33 cellular contexts compared by ENCODE assay signal in genomic region chr2:180670302-180671003, GRCh38.
"Had no signal": no experiment of that assay in that cellular context is flagged by ENCODE, and none has a peak within 500 bp of the region (broad histone marks: within the 10 kb centered on the region; RNA-seq: fewer than 3 reads in every experiment).

No MANE protein-coding gene starts in this region.

- H3K27ac Mint-ChIP-seq: activated CD4-positive, alpha-beta memory T cell treated with anti-CD3 and anti-CD28 coated beads for 36 hours; activated CD4-positive, alpha-beta T cell treated with anti-CD3 and anti-CD28 coated beads, Interleukin-2, amount 10 ng/mL, durations not matched to agents 24 days and 14 days; activated naive CD4-positive, alpha-beta T cell treated with anti-CD3 and anti-CD28 coated beads for 36 hours; activated naive CD8-positive, alpha-beta T cell treated with anti-CD3 and anti-CD28 coated beads for 36 hours; activated T-helper 1 cell treated with anti-CD3 and anti-CD28 coated beads, Interleukin-12 subunit alpha, Interleukin-12 subunit beta, Interleukin-2, Interleukin-4 antibody, amounts not matched to agents 30 ng/mL and 10 ng/mL and 1 ng/mL, durations not matched to agents 14 hours and 24 hours and 36 hours; mesothelial cell of epicardium; nephron progenitor cell; stimulated activated effector memory CD8-positive, alpha-beta T cell treated with anti-CD3 and anti-CD28 coated beads, Interleukin-12 subunit alpha, Interleukin-12 subunit beta, amount 100 ng/mL, for 72 hours; stimulated activated naive CD8-positive, alpha-beta T cell treated with anti-CD3 and anti-CD28 coated beads, Interleukin-15, Interleukin-2, amounts not matched to agents 100 ng/mL and 50 ng/mL, for 24 hours had no signal

- H3K9me3 ChIP-seq: adrenal gland, body of pancreas, heart right ventricle, neutrophil, right lobe of liver, thoracic aorta, uterus had no signal

- H3K9me3 Mint-ChIP-seq: activated CD4-positive, alpha-beta memory T cell treated with anti-CD3 and anti-CD28 coated beads for 36 hours; activated CD4-positive, alpha-beta T cell treated with anti-CD3 and anti-CD28 coated beads, Interleukin-2, amount 10 ng/mL, durations not matched to agents 24 days and 14 days; activated naive CD4-positive, alpha-beta T cell treated with anti-CD3 and anti-CD28 coated beads for 36 hours; activated naive CD8-positive, alpha-beta T cell treated with anti-CD3 and anti-CD28 coated beads for 36 hours; activated T-helper 1 cell treated with anti-CD3 and anti-CD28 coated beads, Interleukin-12 subunit alpha, Interleukin-12 subunit beta, Interleukin-2, Interleukin-4 antibody, amounts not matched to agents 30 ng/mL and 10 ng/mL and 1 ng/mL, durations not matched to agents 14 hours and 24 hours and 36 hours; nephron progenitor cell; stimulated activated effector memory CD8-positive, alpha-beta T cell treated with anti-CD3 and anti-CD28 coated beads, Interleukin-12 subunit alpha, Interleukin-12 subunit beta, amount 100 ng/mL, for 72 hours; stimulated activated naive CD8-positive, alpha-beta T cell treated with anti-CD3 and anti-CD28 coated beads, Interleukin-15, Interleukin-2, amounts not matched to agents 100 ng/mL and 50 ng/mL, for 24 hours had no signal

- H3K36me3 ChIP-seq: adrenal gland, heart right ventricle, neutrophil, right lobe of liver, thoracic aorta, uterus, WERI-Rb-1 had no signal

- H3K27me3 Mint-ChIP-seq: activated naive CD8-positive, alpha-beta T cell treated with anti-CD3 and anti-CD28 coated beads for 36 hours had no signal

- H3K27me3 ChIP-seq: adrenal gland, body of pancreas, dorsolateral prefrontal cortex, heart right ventricle, neutrophil, right lobe of liver had no signal

- H3K27ac ChIP-seq: adrenal gland, body of pancreas, coronary artery, dorsolateral prefrontal cortex, heart right ventricle, neutrophil, right lobe of liver, thoracic aorta, uterus, WERI-Rb-1 had no signal

- H3K4me3 Mint-ChIP-seq: activated CD4-positive, alpha-beta memory T cell treated with anti-CD3 and anti-CD28 coated beads for 36 hours; activated CD4-positive, alpha-beta T cell treated with anti-CD3 and anti-CD28 coated beads, Interleukin-2, amount 10 ng/mL, durations not matched to agents 24 days and 14 days; activated naive CD4-positive, alpha-beta T cell treated with anti-CD3 and anti-CD28 coated beads for 36 hours; activated naive CD8-positive, alpha-beta T cell treated with anti-CD3 and anti-CD28 coated beads for 36 hours; activated T-helper 1 cell treated with anti-CD3 and anti-CD28 coated beads, Interleukin-12 subunit alpha, Interleukin-12 subunit beta, Interleukin-2, Interleukin-4 antibody, amounts not matched to agents 30 ng/mL and 10 ng/mL and 1 ng/mL, durations not matched to agents 14 hours and 24 hours and 36 hours; mesothelial cell of epicardium; naive B cell; nephron progenitor cell; stimulated activated effector memory CD8-positive, alpha-beta T cell treated with anti-CD3 and anti-CD28 coated beads, Interleukin-12 subunit alpha, Interleukin-12 subunit beta, amount 100 ng/mL, for 72 hours; stimulated activated naive CD8-positive, alpha-beta T cell treated with anti-CD3 and anti-CD28 coated beads, Interleukin-15, Interleukin-2, amounts not matched to agents 100 ng/mL and 50 ng/mL, for 24 hours had no signal

- H3K4me1 ChIP-seq: adrenal gland, body of pancreas, heart right ventricle, uterus had no signal

- H3K36me3 Mint-ChIP-seq: activated CD4-positive, alpha-beta memory T cell treated with anti-CD3 and anti-CD28 coated beads for 36 hours; activated naive CD8-positive, alpha-beta T cell treated with anti-CD3 and anti-CD28 coated beads for 36 hours; mesothelial cell of epicardium; naive B cell; stimulated activated effector memory CD8-positive, alpha-beta T cell treated with anti-CD3 and anti-CD28 coated beads, Interleukin-12 subunit alpha, Interleukin-12 subunit beta, amount 100 ng/mL, for 72 hours had no signal

- H3K4me1 Mint-ChIP-seq: activated CD4-positive, alpha-beta T cell treated with anti-CD3 and anti-CD28 coated beads, Interleukin-2, amount 10 ng/mL, durations not matched to agents 24 days and 14 days; activated naive CD8-positive, alpha-beta T cell treated with anti-CD3 and anti-CD28 coated beads for 36 hours; naive B cell; stimulated activated effector memory CD8-positive, alpha-beta T cell treated with anti-CD3 and anti-CD28 coated beads, Interleukin-12 subunit alpha, Interleukin-12 subunit beta, amount 100 ng/mL, for 72 hours had no signal

- H3K4me3 ChIP-seq: adrenal gland, body of pancreas, coronary artery, heart right ventricle, right lobe of liver, thoracic aorta, uterus had no signal

- ATAC-seq: activated CD4-positive, CD25-positive, alpha-beta regulatory T cell treated with anti-CD3 and anti-CD28 coated beads, Interleukin-2, amount 50 U/mL, for 24 hours; body of pancreas; heart right ventricle; left ventricle myocardium superior; right lobe of liver; stimulated activated effector memory CD8-positive, alpha-beta T cell treated with anti-CD3 and anti-CD28 coated beads, Interleukin-12 subunit alpha, Interleukin-12 subunit beta, amount 100 ng/mL, for 72 hours had no signal

- DNase-seq: activated CD4-positive, alpha-beta memory T cell treated with anti-CD3 and anti-CD28 coated beads for 36 hours; activated CD4-positive, alpha-beta T cell treated with anti-CD3 and anti-CD28 coated beads, Interleukin-2, amount 10 ng/mL, durations not matched to agents 24 days and 14 days; activated CD8-positive, alpha-beta memory T cell treated with anti-CD3 and anti-CD28 coated beads, Interleukin-2, amount 50 U/mL, for 4 hours; activated effector memory CD4-positive, alpha-beta T cell treated with anti-CD3 and anti-CD28 coated beads, Interleukin-2, amount 50 U/mL, for 16 hours; activated naive CD4-positive, alpha-beta T cell treated with anti-CD3 and anti-CD28 coated beads for 36 hours; activated naive CD8-positive, alpha-beta T cell treated with anti-CD3 and anti-CD28 coated beads for 36 hours; activated T-cell treated with anti-CD3 and anti-CD28 coated beads, Interleukin-2, amount 50 U/mL, for 1 hour; adrenal gland; aorta; body of pancreas; dorsolateral prefrontal cortex; effector memory CD4-positive, alpha-beta T cell; erythroblast; foreskin fibroblast; heart right ventricle; kidney glomerular epithelial cell; left ventricle myocardium superior; naive B cell; nephron progenitor cell; right lobe of liver; stimulated activated CD4-positive, alpha-beta T cell treated with anti-CD3 and anti-CD28 coated beads, Interleukin-12 subunit alpha, Interleukin-12 subunit beta, amount 100 ng/mL, for 4 hours; stimulated activated CD4-positive, alpha-beta T cell treated with anti-CD3 and anti-CD28 coated beads, Interleukin-4, amount 100 ng/mL, for 1 hour; trophoblast cell; uterus; WERI-Rb-1 had no signal
